9 cellular contexts compared by ENCODE assay signal in genomic region chr21:42515708-42516502, GRCh38. TPM values are rescaled to one million over a fixed set of nuclear protein-coding genes. Genes with fewer than 3 reads are reported as not detected.
A peak's percentile ranks its signal among the peaks of the same experiment; 100 is the strongest.
DNase-seq lines count a peak whose midpoint lies in the region; ATAC-seq, FAIRE-seq and TF ChIP-seq lines count a peak whose summit lies in the region.
"Had no signal": no experiment of that assay in that cellular context is flagged by ENCODE, and none has a peak within 500 bp of the region (broad histone marks: within the 10 kb centered on the region; RNA-seq: fewer than 3 reads in every experiment).

No MANE protein-coding gene starts in this region.

- TF ChIP-seq CTCF in GM23338 (conservative IDR thresholded peaks at IDR 0.05; ENCODE audit: low read depth in 2 of 2) = no peak
- no peak for TF ChIP-seq CTCF in pancreas (IDR thresholded peaks at IDR 0.05)

- H3K4me3 ChIP-seq in GM23338 = peak overlapping the region; percentile 85
- peak overlapping the region; percentile 69 for H3K4me3 ChIP-seq in endocrine pancreas (ENCODE audit: control insufficient read depth, insufficient read depth, low read length)
- H3K4me3 ChIP-seq in pancreas = peak overlapping the region in 1 of 4 donors; percentile 90

- DNase-seq in GM23338 (ENCODE audit: low spot score) = peak; percentile 44
- peak; percentile 79 for DNase-seq in NCI-H510A treated with DMSO at 0.1 percent for 48 hours (lab: John Stamatoyannopoulos, UW)
- peak in 1 of 6 donors; percentile 40 for DNase-seq in pancreas
- DNase-seq in left lobe of liver (ENCODE audit: low spot score) = no peak
- no peak for DNase-seq in NCI-H128 (lab: John Stamatoyannopoulos, UW; ENCODE audit: unreplicated experiment)

- H3K27ac ChIP-seq in GM23338 (ENCODE audit: low read depth) (0 out of 2 replicates have a peak overlapping the region, but pooled peaks have one; percentile 1), pancreas (peak overlapping the region in 2 of 4 donors; percentile 88)

- peak overlapping the region; percentile 80 for H3K4me3 Mint-ChIP-seq in GM23338

- no peak overlapping the region for H2AFZ ChIP-seq in GM23338

- H3K9me3 Mint-ChIP-seq in GM23338 = no peaks in the 10 kb centered on the region

- ATAC-seq in GM23338 (no peak), pancreas (peak in 3 of 4 donors; percentile 26 to 43 (median 30)), left lobe of liver (no peak), GM19452 (IDR thresholded peaks at IDR 0.05; ENCODE audit: unreplicated experiment) (no peak), GM18858 (IDR thresholded peaks at IDR 0.05; ENCODE audit: unreplicated experiment) (no peak)
- ATAC-seq: activated CD4-positive, CD25-positive, alpha-beta regulatory T cell treated with anti-CD3 and anti-CD28 coated beads, Interleukin-2, amount 50 U/mL, for 24 hours had no signal

- peaks cover 12% of the 10 kb centered on the region; the same call in 1 of the 2 replicates for H3K27me3 ChIP-seq in GM23338 (ENCODE audit: insufficient read depth)
- no peaks in the 10 kb centered on the region for H3K27me3 ChIP-seq in endocrine pancreas (ENCODE audit: control insufficient read depth, insufficient read depth, low read length)
- no peaks in the 10 kb centered on the region for H3K27me3 ChIP-seq in pancreas

- peaks cover 34% of the 10 kb centered on the region for H3K79me2 ChIP-seq in GM23338 (replicated peaks; ENCODE audit: insufficient read depth)

- peak overlapping the region; percentile 76 for H3K4me2 ChIP-seq in GM23338

- H3K27ac Mint-ChIP-seq in GM23338 = peak overlapping the region; percentile 93

- peaks cover 11% of the 10 kb centered on the region; the same call in 1 of the 2 replicates for H3F3A ChIP-seq in GM23338 (replicated peaks; ENCODE audit: low read depth)

- H4K20me1 ChIP-seq in GM23338 (replicated peaks; ENCODE audit: insufficient read depth) = no peaks in the 10 kb centered on the region

- 78 to 84% methylated on average over 12 of the region's 12 CpGs for WGBS in pancreas, 2 donors

- no peak for FAIRE-seq in pancreas (lab: Jason Lieb, UNC)

- H3K4me1 Mint-ChIP-seq in GM23338 = peaks cover 49% of the 10 kb centered on the region

- peaks cover 44% of the 10 kb centered on the region for H3K36me3 Mint-ChIP-seq in GM23338 (ENCODE audit: low read depth)

- peaks cover 10% of the 10 kb centered on the region for H3K27me3 Mint-ChIP-seq in GM23338 (ENCODE audit: insufficient read depth, low read depth, poor library complexity)

- no peaks in the 10 kb centered on the region for H3K9me3 ChIP-seq in endocrine pancreas (ENCODE audit: control insufficient read depth, low read length)
- H3K9me3 ChIP-seq in pancreas = no peaks in the 10 kb centered on the region

- no peak overlapping the region for H3K9ac ChIP-seq in endocrine pancreas (ENCODE audit: control insufficient read depth, insufficient read depth, low read length)

- intact Hi-C loops in pancreas (cut with DNase I) = no loop called here

- no peaks in the 10 kb centered on the region for H3K9me2 ChIP-seq in GM23338 (ENCODE audit: insufficient read depth)

- H3K36me3 ChIP-seq in GM23338 (ENCODE audit: insufficient read depth) (no peaks in the 10 kb centered on the region), endocrine pancreas (ENCODE audit: control insufficient read depth, insufficient read depth, low read length) (no peaks in the 10 kb centered on the region), pancreas (peaks cover 0 to 8% (median 0%) of the 10 kb centered on the region in 3 donors)

- H3K4me1 ChIP-seq in GM23338 (ENCODE audit: insufficient read depth) = peaks cover 29% of the 10 kb centered on the region
- no peaks in the 10 kb centered on the region for H3K4me1 ChIP-seq in endocrine pancreas (ENCODE audit: control insufficient read depth, insufficient read depth, low read length)
- peaks cover 0 to 15% (median 0%) of the 10 kb centered on the region in 3 donors for H3K4me1 ChIP-seq in pancreas

TF ChIP-seq in GM23338, 12 proteins besides CTCF, POLR2A, EP300 and RAD21 (continues in another document):
- no peak for TF ChIP-seq EZH2phosphoT487 (IDR thresholded peaks at IDR 0.05; ENCODE audit: unreplicated experiment)
- TF ChIP-seq, protein P1, sequence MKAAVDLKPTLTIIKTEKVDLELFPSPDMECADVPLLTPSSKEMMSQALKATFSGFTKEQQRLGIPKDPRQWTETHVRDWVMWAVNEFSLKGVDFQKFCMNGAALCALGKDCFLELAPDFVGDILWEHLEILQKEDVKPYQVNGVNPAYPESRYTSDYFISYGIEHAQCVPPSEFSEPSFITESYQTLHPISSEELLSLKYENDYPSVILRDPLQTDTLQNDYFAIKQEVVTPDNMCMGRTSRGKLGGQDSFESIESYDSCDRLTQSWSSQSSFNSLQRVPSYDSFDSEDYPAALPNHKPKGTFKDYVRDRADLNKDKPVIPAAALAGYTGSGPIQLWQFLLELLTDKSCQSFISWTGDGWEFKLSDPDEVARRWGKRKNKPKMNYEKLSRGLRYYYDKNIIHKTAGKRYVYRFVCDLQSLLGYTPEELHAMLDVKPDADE (IDR thresholded peaks at IDR 0.05) = no peak
- no peak for TF ChIP-seq CREB1 (CRISPR knock-in tag; IDR thresholded peaks at IDR 0.05; ENCODE audit: low read depth)
- TF ChIP-seq, protein P2, sequence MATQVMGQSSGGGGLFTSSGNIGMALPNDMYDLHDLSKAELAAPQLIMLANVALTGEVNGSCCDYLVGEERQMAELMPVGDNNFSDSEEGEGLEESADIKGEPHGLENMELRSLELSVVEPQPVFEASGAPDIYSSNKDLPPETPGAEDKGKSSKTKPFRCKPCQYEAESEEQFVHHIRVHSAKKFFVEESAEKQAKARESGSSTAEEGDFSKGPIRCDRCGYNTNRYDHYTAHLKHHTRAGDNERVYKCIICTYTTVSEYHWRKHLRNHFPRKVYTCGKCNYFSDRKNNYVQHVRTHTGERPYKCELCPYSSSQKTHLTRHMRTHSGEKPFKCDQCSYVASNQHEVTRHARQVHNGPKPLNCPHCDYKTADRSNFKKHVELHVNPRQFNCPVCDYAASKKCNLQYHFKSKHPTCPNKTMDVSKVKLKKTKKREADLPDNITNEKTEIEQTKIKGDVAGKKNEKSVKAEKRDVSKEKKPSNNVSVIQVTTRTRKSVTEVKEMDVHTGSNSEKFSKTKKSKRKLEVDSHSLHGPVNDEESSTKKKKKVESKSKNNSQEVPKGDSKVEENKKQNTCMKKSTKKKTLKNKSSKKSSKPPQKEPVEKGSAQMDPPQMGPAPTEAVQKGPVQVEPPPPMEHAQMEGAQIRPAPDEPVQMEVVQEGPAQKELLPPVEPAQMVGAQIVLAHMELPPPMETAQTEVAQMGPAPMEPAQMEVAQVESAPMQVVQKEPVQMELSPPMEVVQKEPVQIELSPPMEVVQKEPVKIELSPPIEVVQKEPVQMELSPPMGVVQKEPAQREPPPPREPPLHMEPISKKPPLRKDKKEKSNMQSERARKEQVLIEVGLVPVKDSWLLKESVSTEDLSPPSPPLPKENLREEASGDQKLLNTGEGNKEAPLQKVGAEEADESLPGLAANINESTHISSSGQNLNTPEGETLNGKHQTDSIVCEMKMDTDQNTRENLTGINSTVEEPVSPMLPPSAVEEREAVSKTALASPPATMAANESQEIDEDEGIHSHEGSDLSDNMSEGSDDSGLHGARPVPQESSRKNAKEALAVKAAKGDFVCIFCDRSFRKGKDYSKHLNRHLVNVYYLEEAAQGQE (IDR thresholded peaks at IDR 0.05; ENCODE audit: unreplicated experiment) = no peak

RNA-seq across cellular contexts. Expression of gene SLC37A1, which starts 2.3 kb away (rescaled TPM):
- total RNA-seq in GM23338 (2014; rRNA removed; shearing (Covaris generic)) = 25.2 and 30.3 TPM in 2 replicates
- 11.0 and 14.0 TPM in 2 replicates for polyA plus RNA-seq in GM23338 (2016; fragmentation: Nextera tagmentation; extraction: Ambion mirVana)
- 10 to 100 TPM in 2 of 6 donors, 1 to 10 TPM in 4; 4.7 to 14.3 (median 6.9) TPM for total RNA-seq in pancreas
- 10 to 100 TPM in 1 of 2 donors, 1 to 10 TPM in 1; 8.4 to 14.1 TPM for polyA plus RNA-seq in pancreas
- 5.0 TPM for total RNA-seq in left lobe of liver

RNA-seq across cellular contexts. Expression of gene RSPH1, which starts 19.9 kb away (rescaled TPM):
- 0.12 TPM in 1 of 2 replicates, not detected in the other for total RNA-seq in GM23338 (2014; rRNA removed; shearing (Covaris generic))
- polyA plus RNA-seq in GM23338 (2016; fragmentation: Nextera tagmentation; extraction: Ambion mirVana) (0.23 and 1.4 TPM in 2 replicates), pancreas (1 to 10 TPM; 2.3 to 5.0 TPM)
- total RNA-seq in pancreas (1 to 10 TPM in 5 of 6 donors, under 1 TPM in 1; 0.94 to 2.4 (median 1.8) TPM), left lobe of liver (0.33 TPM)

Comparison
In these comparisons a context has a peak if more than half of its experiments do, and no peak if none do; other contexts are left out.
1. ATAC-seq: peak in pancreas (3 of 4); none in GM23338 (single experiment), left lobe of liver (single experiment), GM19452 (single experiment) and GM18858 (single experiment).
2. DNase-seq: peak in GM23338 (single experiment) and NCI-H510A treated with DMSO at 0.1 percent for 48 hours (single experiment); none in left lobe of liver (single experiment) and NCI-H128 (single experiment).